Comparison of ENCODE assay signal across 21 cellular contexts in the genomic region with DNA sequence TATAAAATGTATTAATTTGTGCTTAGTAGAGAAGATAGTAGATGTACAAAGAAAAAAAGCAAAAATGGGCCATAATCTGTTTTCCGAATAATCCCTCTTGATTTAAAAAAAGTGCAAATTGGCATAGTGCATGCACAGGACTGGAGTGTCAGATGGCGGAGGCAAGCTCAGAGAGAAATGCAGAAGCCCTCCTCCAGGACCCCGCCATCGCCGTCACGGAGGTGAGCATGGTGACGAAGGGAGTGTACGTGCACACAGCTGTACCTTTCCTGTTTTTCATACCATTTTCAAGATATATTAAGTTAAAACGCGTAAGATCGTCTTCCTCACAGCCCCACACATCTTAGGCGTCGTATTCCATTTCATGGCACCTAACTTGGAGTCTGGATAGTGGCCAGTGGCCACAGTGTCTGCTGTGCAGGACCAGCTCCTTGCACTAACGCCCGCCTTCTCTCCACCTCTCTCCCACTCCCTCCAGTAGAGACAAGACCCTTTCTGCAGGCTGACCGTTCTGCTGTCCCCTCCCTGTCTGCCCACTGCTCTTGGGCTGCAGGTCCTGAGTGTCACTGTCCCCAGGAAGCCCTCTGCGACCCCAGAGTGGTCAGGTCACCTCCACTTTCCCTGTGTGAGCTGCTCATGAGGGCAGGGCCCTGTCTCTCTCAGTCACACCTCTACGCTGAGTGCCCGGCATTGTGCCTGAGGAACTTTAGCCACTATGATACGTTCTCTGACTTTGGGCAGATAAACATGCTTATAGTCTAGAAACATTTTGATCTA. TPM values are rescaled to one million over a fixed set of nuclear protein-coding genes. Genes with fewer than 3 reads are reported as not detected.
DNase-seq lines count a peak whose midpoint lies in the region; ATAC-seq and TF ChIP-seq lines count a peak whose summit lies in the region.
"Had no signal": no experiment of that assay in that cellular context is flagged by ENCODE, and none has a peak within 500 bp of the region (broad histone marks: within the 10 kb centered on the region; RNA-seq: fewer than 3 reads in every experiment).

No MANE protein-coding gene starts in this region.

- H3K36me3 Mint-ChIP-seq in natural killer cell treated with Interleukin-12 subunit alpha and Interleukin-12 subunit beta and Interleukin-15 and Interleukin-18, amount 100 ng/mL, for 72 hours, result no peaks in the 10 kb centered on the region
- no peaks in the 10 kb centered on the region for H3K36me3 Mint-ChIP-seq in natural killer cell
- H3K36me3 Mint-ChIP-seq in naive thymus-derived CD4-positive, alpha-beta T cell, result peaks cover 4 to 11% (median 6%) of the 10 kb centered on the region in 5 donors

- ATAC-seq in natural killer cell treated with Interleukin-12 subunit alpha and Interleukin-12 subunit beta and Interleukin-15 and Interleukin-18, amount 100 ng/mL, for 72 hours, result no peak
- no peak for ATAC-seq in natural killer cell
- ATAC-seq in naive thymus-derived CD4-positive, alpha-beta T cell, result no peak
- ATAC-seq: A549, GM23338, HCT116 had no signal

- no peaks in the 10 kb centered on the region for H3K27me3 Mint-ChIP-seq in natural killer cell treated with Interleukin-12 subunit alpha and Interleukin-12 subunit beta and Interleukin-15 and Interleukin-18, amount 100 ng/mL, for 72 hours
- no peaks in the 10 kb centered on the region for H3K27me3 Mint-ChIP-seq in natural killer cell (ENCODE audit: low read depth in 2 of 2)
- H3K27me3 Mint-ChIP-seq in naive thymus-derived CD4-positive, alpha-beta T cell, result no peaks in the 10 kb centered on the region
- H3K27me3 Mint-ChIP-seq: CD4-positive, alpha-beta memory T cell had no signal

- TF ChIP-seq CTCF in natural killer cell (IDR thresholded peaks at IDR 0.05) (no peak), thyroid gland (IDR thresholded peaks at IDR 0.05) (no peak)

- no peaks in the 10 kb centered on the region for H3K79me2 ChIP-seq in trophoblast cell (ENCODE audit: control insufficient read depth, insufficient read depth, low read length, poor library complexity)

- H4K91ac ChIP-seq in trophoblast cell (ENCODE audit: low read depth, low read length), result no peak overlapping the region

- no peak overlapping the region for H2BK12ac ChIP-seq in trophoblast cell (ENCODE audit: low read length)

- no peak overlapping the region for H3K14ac ChIP-seq in trophoblast cell (ENCODE audit: low read length)

- H3K9me3 ChIP-seq in trophoblast cell (ENCODE audit: insufficient read depth, low read depth, low read length) (peaks cover 45% of the 10 kb centered on the region), thyroid gland (no peaks in the 10 kb centered on the region)
- no peaks in the 10 kb centered on the region for H3K9me3 ChIP-seq in naive thymus-derived CD4-positive, alpha-beta T cell (ENCODE audit: control insufficient read depth in 2 of 3, low read length in 3 of 3)
- H3K9me3 ChIP-seq: A549, BE2C had no signal

- H3K79me1 ChIP-seq in trophoblast cell (ENCODE audit: low read length), result no peaks in the 10 kb centered on the region

- H3K27me3 ChIP-seq in trophoblast cell (ENCODE audit: insufficient read depth, low read length) (no peaks in the 10 kb centered on the region), thyroid gland (no peaks in the 10 kb centered on the region)
- H3K27me3 ChIP-seq in naive thymus-derived CD4-positive, alpha-beta T cell (ENCODE audit: control insufficient read depth in 2 of 2, insufficient read depth in 2 of 2, low read length in 2 of 2), result no peaks in the 10 kb centered on the region
- H3K27me3 ChIP-seq: BE2C had no signal

- H4K12ac ChIP-seq in trophoblast cell (ENCODE audit: low read depth, low read length), result no peak overlapping the region

- no peak overlapping the region for H4K8ac ChIP-seq in trophoblast cell (ENCODE audit: low read depth, low read length)

- H3K4me2 ChIP-seq in trophoblast cell (ENCODE audit: low read length), result no peak overlapping the region
- H3K4me2 ChIP-seq: A549, GM23338 had no signal

- peaks cover 0 to 2% of the 10 kb centered on the region in 2 experiments for H3K36me3 ChIP-seq in trophoblast cell (ENCODE audit: control insufficient read depth in 1 of 2, insufficient read depth in 2 of 2, low read length in 2 of 2)
- no peaks in the 10 kb centered on the region for H3K36me3 ChIP-seq in thyroid gland
- peaks cover 0 to 7% (median 0%) of the 10 kb centered on the region in 3 experiments for H3K36me3 ChIP-seq in naive thymus-derived CD4-positive, alpha-beta T cell (ENCODE audit: control insufficient read depth in 2 of 3, insufficient read depth in 3 of 3, low read length in 3 of 3)
- H3K36me3 ChIP-seq: BE2C had no signal

- H3K4me1 ChIP-seq in trophoblast cell (ENCODE audit: control insufficient read depth in 1 of 2, insufficient read depth in 2 of 2, low read length in 2 of 2) (peaks cover 0 to 6% of the 10 kb centered on the region in 2 experiments), thyroid gland (peaks cover 7 to 26% of the 10 kb centered on the region in 2 donors)
- peaks cover 0 to under 1% of the 10 kb centered on the region in 2 donors for H3K4me1 ChIP-seq in naive thymus-derived CD4-positive, alpha-beta T cell (ENCODE audit: control insufficient read depth in 2 of 2, insufficient read depth in 2 of 2, low read length in 2 of 2)
- H3K4me1 ChIP-seq: A549, BE2C had no signal

- no peak for TF ChIP-seq POLR2A in thyroid gland (IDR thresholded peaks at IDR 0.05)

- H3K18ac ChIP-seq in trophoblast cell (ENCODE audit: low read length), result peak overlapping the region; percentile 2

- H3K27ac ChIP-seq in trophoblast cell (ENCODE audit: low read depth, low read length) (no peak overlapping the region), thyroid gland (no peak overlapping the region)
- H3K27ac ChIP-seq in naive thymus-derived CD4-positive, alpha-beta T cell (ENCODE audit: low read depth, low read length), result no peak overlapping the region
- H3K27ac ChIP-seq: A549 had no signal

- no peak overlapping the region for H2AFZ ChIP-seq in trophoblast cell (ENCODE audit: insufficient read depth, low read length, poor library complexity)
- H2AFZ ChIP-seq: GM23338 had no signal

- POLR2A ChIA-PET in naive thymus-derived CD4-positive, alpha-beta T cell (lab: Charles Lee), result no interaction called here

- no peak overlapping the region for H3K4me3 ChIP-seq in trophoblast cell (ENCODE audit: low read depth, low read length)
- no peak overlapping the region for H3K4me3 ChIP-seq in thyroid gland (replicated peaks in 1 of 3)
- no peak overlapping the region for H3K4me3 ChIP-seq in naive thymus-derived CD4-positive, alpha-beta T cell (ENCODE audit: low read length)
- H3K4me3 ChIP-seq: A549, GM23338 had no signal

- H3K4me1 Mint-ChIP-seq in natural killer cell treated with Interleukin-12 subunit alpha and Interleukin-12 subunit beta and Interleukin-15 and Interleukin-18, amount 100 ng/mL, for 72 hours (ENCODE audit: low read depth in 2 of 2), result peaks cover 4 to 12% of the 10 kb centered on the region in 2 donors
- H3K4me1 Mint-ChIP-seq in natural killer cell, result peaks cover 9 to 19% of the 10 kb centered on the region in 2 donors
- peaks cover 0 to 14% (median 4%) of the 10 kb centered on the region in 7 donors for H3K4me1 Mint-ChIP-seq in naive thymus-derived CD4-positive, alpha-beta T cell

- H3K9me3 Mint-ChIP-seq in natural killer cell treated with Interleukin-12 subunit alpha and Interleukin-12 subunit beta and Interleukin-15 and Interleukin-18, amount 100 ng/mL, for 72 hours, result no peaks in the 10 kb centered on the region
- H3K9me3 Mint-ChIP-seq in natural killer cell, result no peaks in the 10 kb centered on the region
- no peaks in the 10 kb centered on the region for H3K9me3 Mint-ChIP-seq in naive thymus-derived CD4-positive, alpha-beta T cell
- H3K9me3 Mint-ChIP-seq: GM23338 had no signal

- no peak overlapping the region for H3K9ac ChIP-seq in trophoblast cell (ENCODE audit: low read length)

- no peak overlapping the region for H2BK5ac ChIP-seq in trophoblast cell (ENCODE audit: low read depth, low read length, poor library complexity)

- whole genome bisulfite sequencing in trophoblast cell (ENCODE audit: extremely low coverage, insufficient coverage, insufficient read length), result no CpG with 5 or more reads among the region's 20 CpGs
- WGBS in thyroid gland, 2 donors, result 89% methylated on average over 20 of the region's 20 CpGs

- DNase-seq in natural killer cell treated with Interleukin-12 subunit alpha and Interleukin-12 subunit beta and Interleukin-15 and Interleukin-18, amount 100 ng/mL, for 72 hours (ENCODE audit: low spot score), result peak; percentile 45
- DNase-seq in natural killer cell (no peak), islet precursor cell (peak; percentile 44), trophoblast cell (no peak), thyroid gland (no peak)
- no peak for DNase-seq in naive thymus-derived CD4-positive, alpha-beta T cell
- no peak for DNase-seq in activated T-cell treated with anti-CD3 and anti-CD28 coated beads, Interleukin-2, amount 50 U/mL, for 1 hour
- DNase-seq: 8988T; ACHN; AML-193; BE2C; C1 segment of cervical spinal cord; Calu3; CD4-positive, alpha-beta memory T cell; COR-L47; DMS153; DND-41; H9 had no signal

- H3K27ac Mint-ChIP-seq in natural killer cell treated with Interleukin-12 subunit alpha and Interleukin-12 subunit beta and Interleukin-15 and Interleukin-18, amount 100 ng/mL, for 72 hours, result no peak overlapping the region
- H3K27ac Mint-ChIP-seq in natural killer cell, result no peak overlapping the region
- H3K27ac Mint-ChIP-seq in naive thymus-derived CD4-positive, alpha-beta T cell, result no peak overlapping the region
- H3K27ac Mint-ChIP-seq: CD4-positive, alpha-beta memory T cell; GM23338; H9 had no signal

- H3K4ac ChIP-seq in trophoblast cell (ENCODE audit: low read depth, low read length), result no peak overlapping the region

- no peak overlapping the region for H2AK5ac ChIP-seq in trophoblast cell (ENCODE audit: low read length)

- H3K23ac ChIP-seq in trophoblast cell (ENCODE audit: low read length), result no peak overlapping the region

- CTCF ChIA-PET in naive thymus-derived CD4-positive, alpha-beta T cell (lab: Charles Lee), result no interaction called here

- intact Hi-C loops in natural killer cell (cut with micrococcal nuclease), result no loop called here
- intact Hi-C loops in thyroid gland (cut with DNase I), result no loop called here
- intact Hi-C loops in naive thymus-derived CD4-positive, alpha-beta T cell (cut with micrococcal nuclease), result no loop called here

- no peak overlapping the region for H3K4me3 Mint-ChIP-seq in natural killer cell treated with Interleukin-12 subunit alpha and Interleukin-12 subunit beta and Interleukin-15 and Interleukin-18, amount 100 ng/mL, for 72 hours
- no peak overlapping the region for H3K4me3 Mint-ChIP-seq in natural killer cell
- no peak overlapping the region for H3K4me3 Mint-ChIP-seq in naive thymus-derived CD4-positive, alpha-beta T cell
- H3K4me3 Mint-ChIP-seq: CD4-positive, alpha-beta memory T cell; GM23338; H9 had no signal

- H2BK120ac ChIP-seq in trophoblast cell (ENCODE audit: insufficient read depth, low read length, poor library complexity), result no peak overlapping the region

RNA-seq across cellular contexts. Expression of a gene that starts 9.8 kb away (rescaled TPM):
- 10 to 100 TPM; 45.2 to 45.3 TPM for total RNA-seq in natural killer cell treated with Interleukin-12 subunit alpha and Interleukin-12 subunit beta and Interleukin-15 and Interleukin-18, amount 100 ng/mL, for 72 hours
- 10 to 100 TPM; 50.4 to 61.5 (median 56.6) TPM for total RNA-seq in natural killer cell
- polyA plus RNA-seq in trophoblast cell (2013), result 23.3 and 25.5 TPM in 2 replicates
- 10 to 100 TPM; 40.4 to 68.8 (median 59.4) TPM for total RNA-seq in thyroid gland
- 10 to 100 TPM; 24.8 to 57.2 (median 51.0) TPM for total RNA-seq in naive thymus-derived CD4-positive, alpha-beta T cell
- 10 to 100 TPM; 30.6 to 36.6 TPM for polyA plus RNA-seq in naive thymus-derived CD4-positive, alpha-beta T cell

Comparison
In these comparisons a context has a peak if more than half of its experiments do, and no peak if none do; other contexts are left out.
1. DNase-seq: peak in natural killer cell treated with Interleukin-12 subunit alpha and Interleukin-12 subunit beta and Interleukin-15 and Interleukin-18, amount 100 ng/mL, for 72 hours (single experiment) and islet precursor cell (single experiment); none in natural killer cell (single experiment), trophoblast cell (0 of 2), thyroid gland (0 of 2), naive thymus-derived CD4-positive, alpha-beta T cell (0 of 9) and activated T-cell treated with anti-CD3 and anti-CD28 coated beads, Interleukin-2, amount 50 U/mL, for 1 hour (single experiment).